ENCODE assay signal across 1 cellular context in the genomic region with DNA sequence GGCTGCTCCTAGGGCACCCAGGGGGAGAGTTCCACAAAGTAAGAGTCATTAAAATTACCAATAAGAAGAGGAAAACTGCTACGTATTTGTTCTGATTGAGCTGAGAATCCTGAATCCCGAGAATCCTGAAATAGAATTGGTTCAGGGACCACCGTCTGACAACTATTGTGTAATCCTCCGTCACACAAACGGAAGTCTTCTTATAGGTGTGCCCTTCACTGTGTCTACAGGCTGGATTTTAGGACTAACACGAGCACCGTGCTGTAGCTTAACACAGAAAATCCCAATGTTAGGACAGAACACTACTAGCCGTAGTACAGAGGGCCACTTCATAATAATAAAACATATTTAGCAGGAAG.
TF ChIP-seq lines count a peak whose summit lies in the region.

No MANE protein-coding gene starts in this region.

TF ChIP-seq in liver, 16 proteins besides CTCF, POLR2A, EP300 and RAD21 (continued from another document):
- TF ChIP-seq, protein P1, sequence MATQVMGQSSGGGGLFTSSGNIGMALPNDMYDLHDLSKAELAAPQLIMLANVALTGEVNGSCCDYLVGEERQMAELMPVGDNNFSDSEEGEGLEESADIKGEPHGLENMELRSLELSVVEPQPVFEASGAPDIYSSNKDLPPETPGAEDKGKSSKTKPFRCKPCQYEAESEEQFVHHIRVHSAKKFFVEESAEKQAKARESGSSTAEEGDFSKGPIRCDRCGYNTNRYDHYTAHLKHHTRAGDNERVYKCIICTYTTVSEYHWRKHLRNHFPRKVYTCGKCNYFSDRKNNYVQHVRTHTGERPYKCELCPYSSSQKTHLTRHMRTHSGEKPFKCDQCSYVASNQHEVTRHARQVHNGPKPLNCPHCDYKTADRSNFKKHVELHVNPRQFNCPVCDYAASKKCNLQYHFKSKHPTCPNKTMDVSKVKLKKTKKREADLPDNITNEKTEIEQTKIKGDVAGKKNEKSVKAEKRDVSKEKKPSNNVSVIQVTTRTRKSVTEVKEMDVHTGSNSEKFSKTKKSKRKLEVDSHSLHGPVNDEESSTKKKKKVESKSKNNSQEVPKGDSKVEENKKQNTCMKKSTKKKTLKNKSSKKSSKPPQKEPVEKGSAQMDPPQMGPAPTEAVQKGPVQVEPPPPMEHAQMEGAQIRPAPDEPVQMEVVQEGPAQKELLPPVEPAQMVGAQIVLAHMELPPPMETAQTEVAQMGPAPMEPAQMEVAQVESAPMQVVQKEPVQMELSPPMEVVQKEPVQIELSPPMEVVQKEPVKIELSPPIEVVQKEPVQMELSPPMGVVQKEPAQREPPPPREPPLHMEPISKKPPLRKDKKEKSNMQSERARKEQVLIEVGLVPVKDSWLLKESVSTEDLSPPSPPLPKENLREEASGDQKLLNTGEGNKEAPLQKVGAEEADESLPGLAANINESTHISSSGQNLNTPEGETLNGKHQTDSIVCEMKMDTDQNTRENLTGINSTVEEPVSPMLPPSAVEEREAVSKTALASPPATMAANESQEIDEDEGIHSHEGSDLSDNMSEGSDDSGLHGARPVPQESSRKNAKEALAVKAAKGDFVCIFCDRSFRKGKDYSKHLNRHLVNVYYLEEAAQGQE (IDR thresholded peaks at IDR 0.05), result no peak
- TF ChIP-seq TAF1 (conservative IDR thresholded peaks at IDR 0.05), result no peak
- TF ChIP-seq YY1 (IDR thresholded peaks at IDR 0.05), result no peak
- TF ChIP-seq SP1 (IDR thresholded peaks at IDR 0.05), result no peak
- TF ChIP-seq, protein P2, sequence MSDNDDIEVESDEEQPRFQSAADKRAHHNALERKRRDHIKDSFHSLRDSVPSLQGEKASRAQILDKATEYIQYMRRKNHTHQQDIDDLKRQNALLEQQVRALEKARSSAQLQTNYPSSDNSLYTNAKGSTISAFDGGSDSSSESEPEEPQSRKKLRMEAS (IDR thresholded peaks at IDR 0.05), result no peak
- no peak for TF ChIP-seq NR2F2 (IDR thresholded peaks at IDR 0.05)
- TF ChIP-seq RXRA (IDR thresholded peaks at IDR 0.05), result no peak
- TF ChIP-seq, protein P3, sequence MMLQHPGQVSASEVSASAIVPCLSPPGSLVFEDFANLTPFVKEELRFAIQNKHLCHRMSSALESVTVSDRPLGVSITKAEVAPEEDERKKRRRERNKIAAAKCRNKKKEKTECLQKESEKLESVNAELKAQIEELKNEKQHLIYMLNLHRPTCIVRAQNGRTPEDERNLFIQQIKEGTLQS (IDR thresholded peaks at IDR 0.05), result no peak
- no peak for TF ChIP-seq HNF4A (conservative IDR thresholded peaks at IDR 0.05)
- TF ChIP-seq GABPA (IDR thresholded peaks at IDR 0.05 in 1 of 2, conservative IDR thresholded peaks at IDR 0.05 in 1 of 2), result no peak
- no peak for TF ChIP-seq FOXA1 (IDR thresholded peaks at IDR 0.05)
- TF ChIP-seq EGR1 (IDR thresholded peaks at IDR 0.05; ENCODE audit: low read depth in 2 of 2), result no peak
TF ChIP-seq in liver: peak in this region for 0.
